ENCODE assay signal across 16 cellular contexts in the genomic region with DNA sequence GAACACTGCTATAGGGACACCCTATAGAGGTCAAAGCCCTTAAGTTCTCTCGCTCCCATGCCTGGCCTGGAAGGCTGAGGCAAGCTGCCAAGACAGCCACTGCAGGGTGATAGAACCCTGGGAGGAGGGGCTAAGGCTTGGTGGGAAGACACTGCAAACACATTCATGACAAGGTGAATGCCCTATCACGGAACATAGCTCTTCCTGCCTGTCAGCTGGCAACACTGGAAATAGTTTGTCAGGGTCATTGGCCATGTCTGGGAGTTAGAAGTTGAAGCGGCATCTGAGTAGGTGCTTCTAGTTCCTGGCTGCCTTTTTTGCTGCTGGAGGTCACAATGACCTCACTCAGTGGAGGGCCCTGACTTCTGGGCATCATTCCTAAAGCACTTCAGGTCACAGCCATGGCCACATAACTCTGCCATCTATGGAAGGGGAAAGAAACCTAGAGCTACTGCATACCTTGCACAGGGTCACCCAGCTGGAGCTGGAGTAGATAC. TPM values are rescaled to one million over a fixed set of nuclear protein-coding genes. Genes with fewer than 3 reads are reported as not detected.
DNase-seq lines count a peak whose midpoint lies in the region; ATAC-seq and TF ChIP-seq lines count a peak whose summit lies in the region.
"Had no signal": no experiment of that assay in that cellular context is flagged by ENCODE, and none has a peak within 500 bp of the region (broad histone marks: within the 10 kb centered on the region; RNA-seq: fewer than 3 reads in every experiment).

No MANE protein-coding gene starts in this region.

- 62% methylated on average over 2 of the region's 3 CpGs for WGBS in esophagus muscularis mucosa
- WGBS in esophagus squamous epithelium, 2 donors: 88 to 100% methylated on average over 1 to 3 of the region's 3 CpGs

- TF ChIP-seq POLR2A in esophagus muscularis mucosa (IDR thresholded peaks at IDR 0.05; ENCODE audit: low read depth) (no peak), esophagus squamous epithelium (IDR thresholded peaks at IDR 0.05) (no peak)

- H3K4me1 ChIP-seq in esophagus muscularis mucosa: peaks cover 15 to 74% (median 66%) of the 10 kb centered on the region in 4 donors
- H3K4me1 ChIP-seq in stomach smooth muscle (ENCODE audit: control insufficient read depth, insufficient read depth, low read length): peaks cover 41% of the 10 kb centered on the region
- peaks cover 10 to 18% (median 12%) of the 10 kb centered on the region in 3 donors for H3K4me1 ChIP-seq in esophagus squamous epithelium

- TF ChIP-seq CTCF in esophagus muscularis mucosa (IDR thresholded peaks at IDR 0.05) (no peak), esophagus squamous epithelium (IDR thresholded peaks at IDR 0.05) (no peak)

- no peak overlapping the region for H3K9ac ChIP-seq in stomach smooth muscle (ENCODE audit: low read length in 2 of 2)

- DNase-seq in NCI-H2196 treated with DMSO at 0.1 percent for 48 hours (lab: John Stamatoyannopoulos, UW; ENCODE audit: unreplicated experiment) (peak; percentile 49), esophagus muscularis mucosa (ENCODE audit: extremely low spot score) (no peak), left colon (peak in 1 of 2 donors; percentile 48), esophagus squamous epithelium (lab: John Stamatoyannopoulos, UW) (no peak), A172 (ENCODE audit: low spot score) (no peak)
- DNase-seq in activated CD4-positive, alpha-beta T cell treated with anti-CD3 and anti-CD28 coated beads for 48 hours: no peak
- DNase-seq: activated CD4-positive, alpha-beta T cell treated with anti-CD3 and anti-CD28 coated beads, Interleukin-2, amount 10 ng/mL, durations not matched to agents 24 days and 14 days; activated naive CD4-positive, alpha-beta T cell treated with anti-CD3 and anti-CD28 coated beads, Interleukin-2, amount 10 ng/mL, durations not matched to agents 7 days and 5 days; activated T-cell treated with anti-CD3 and anti-CD28 coated beads for 4 hours; GF-D8; IMR-90; NCI-H748 treated with DMSO at 0.1 percent for 48 hours had no signal

- H3K4me3 ChIP-seq in esophagus muscularis mucosa: no peak overlapping the region
- H3K4me3 ChIP-seq in stomach smooth muscle (ENCODE audit: low read length in 2 of 2): peak overlapping the region in 1 of 2 donors; percentile 7
- no peak overlapping the region for H3K4me3 ChIP-seq in esophagus squamous epithelium
- H3K4me3 ChIP-seq: SK-N-MC had no signal

- ATAC-seq in left colon: peak; percentile 43
- ATAC-seq in HG03457 (IDR thresholded peaks at IDR 0.05; ENCODE audit: unreplicated experiment): no peak

- no peak for TF ChIP-seq EP300 in esophagus muscularis mucosa (IDR thresholded peaks at IDR 0.05)

- intact Hi-C loops in esophagus muscularis mucosa (cut with DNase I): no loop called here
- intact Hi-C loops in left colon (cut with DNase I, micrococcal nuclease): no loop called here
- intact Hi-C loops in esophagus squamous epithelium (cut with DNase I): no loop called here

- H3K9me3 ChIP-seq in esophagus muscularis mucosa (no peaks in the 10 kb centered on the region), stomach smooth muscle (ENCODE audit: control insufficient read depth in 2 of 2, low read length in 2 of 2) (no peaks in the 10 kb centered on the region), esophagus squamous epithelium (no peaks in the 10 kb centered on the region)
- H3K9me3 ChIP-seq: neutrophil had no signal

- H3K36me3 ChIP-seq in esophagus muscularis mucosa (peaks cover 13 to 79% (median 34%) of the 10 kb centered on the region in 4 donors), stomach smooth muscle (ENCODE audit: control insufficient read depth in 2 of 2, insufficient read depth in 2 of 2, low read length in 2 of 2) (peaks cover 3 to 24% of the 10 kb centered on the region in 2 donors), esophagus squamous epithelium (peaks cover 0 to 41% (median 7%) of the 10 kb centered on the region in 3 donors)

- H3K27me3 ChIP-seq in esophagus muscularis mucosa: peaks cover 0 to 5% (median 0%) of the 10 kb centered on the region in 4 donors
- no peaks in the 10 kb centered on the region for H3K27me3 ChIP-seq in stomach smooth muscle (ENCODE audit: control insufficient read depth in 1 of 2, insufficient read depth in 2 of 2, low read length in 2 of 2)
- peaks cover 0 to 5% (median 0%) of the 10 kb centered on the region in 4 donors for H3K27me3 ChIP-seq in esophagus squamous epithelium

- H3K27ac ChIP-seq in esophagus muscularis mucosa (replicated peaks in 1 of 4) (peak overlapping the region; percentile 34 to 89 (median 60)), stomach smooth muscle (ENCODE audit: low read length) (peak overlapping the region; percentile 31), esophagus squamous epithelium (no peak overlapping the region)
- H3K27ac ChIP-seq: neutrophil, SK-N-MC had no signal

RNA-seq across cellular contexts. Expression of a gene that starts 4.2 kb away (rescaled TPM):
- total RNA-seq in esophagus muscularis mucosa: 10 to 100 TPM; 14.6 to 38.6 (median 29.8) TPM
- total RNA-seq in left colon: 1 to 10 TPM; 1.9 to 4.8 TPM
- total RNA-seq in esophagus squamous epithelium: 1 to 10 TPM in 1 of 4 donors, under 1 TPM in 1, not detected in 2; 0.57 to 7.6 TPM
- 9.0 and 19.5 TPM in 2 replicates for total RNA-seq in A172 (2014; rRNA removed; shearing (Covaris generic))
- total RNA-seq: activated CD4-positive, alpha-beta T cell treated with anti-CD3 and anti-CD28 coated beads, Interleukin-2, amount 10 ng/mL, durations not matched to agents 24 days and 14 days had no signal

RNA-seq across cellular contexts. Expression of a gene that starts 44.4 kb away (rescaled TPM):
- total RNA-seq in esophagus muscularis mucosa (1 to 10 TPM; 1.7 to 4.0 (median 2.8) TPM), left colon (100 to 1,000 TPM; 274 to 381 TPM), esophagus squamous epithelium (100 to 1,000 TPM in 1 of 4 donors, 10 to 100 TPM in 3; 29.6 to 108 (median 79.2) TPM)
- 16.8 and 18.9 TPM in 2 replicates for total RNA-seq in A172 (2014; rRNA removed; shearing (Covaris generic))
- total RNA-seq: activated CD4-positive, alpha-beta T cell treated with anti-CD3 and anti-CD28 coated beads, Interleukin-2, amount 10 ng/mL, durations not matched to agents 24 days and 14 days had no signal

Comparison
In these comparisons a context has a peak if more than half of its experiments do, and no peak if none do; other contexts are left out.
1. H3K27ac ChIP-seq: peak in esophagus muscularis mucosa (4 of 4) and stomach smooth muscle (single experiment); none in esophagus squamous epithelium (0 of 4).